20 cellular contexts compared by ENCODE assay signal in genomic region chr17:80294210-80294609, GRCh38. TPM values are rescaled to one million over a fixed set of nuclear protein-coding genes. Genes with fewer than 3 reads are reported as not detected.
DNase-seq lines count a peak whose midpoint lies in the region.
"Had no signal": no experiment of that assay in that cellular context is flagged by ENCODE, and none has a peak within 500 bp of the region (broad histone marks: within the 10 kb centered on the region; RNA-seq: fewer than 3 reads in every experiment).

No MANE protein-coding gene starts in this region.

- H3K23ac ChIP-seq in neuronal stem cell (ENCODE audit: low read depth, low read length, poor library complexity), result peak overlapping the region; percentile 34

- H3K36me3 Mint-ChIP-seq in T-helper 1 cell treated with Interleukin-12 subunit alpha and Interleukin-12 subunit beta and Interleukin-4 antibody, amounts not matched to agents 30 μg/mL and 1 μg/mL, for 36 hours (ENCODE audit: low read depth), result peaks cover 66% of the 10 kb centered on the region
- H3K36me3 Mint-ChIP-seq in dendritic cell treated with granulocyte-macrophage colony-stimulating factor and Interleukin-4, amounts not matched to agents 40 ng/mL and 50 ng/mL, for 4 days (ENCODE audit: low read depth), result peaks cover 100% of the 10 kb centered on the region

- no peak overlapping the region for H2BK12ac ChIP-seq in neuronal stem cell (ENCODE audit: low read length)

- no peak overlapping the region for H3K4me3 ChIP-seq in neuronal stem cell (ENCODE audit: low read length in 2 of 2)
- H3K4me3 ChIP-seq: esophagus muscularis mucosa, psoas muscle, smooth muscle cell had no signal

- no peaks in the 10 kb centered on the region for H3K27me3 Mint-ChIP-seq in T-helper 1 cell treated with Interleukin-12 subunit alpha and Interleukin-12 subunit beta and Interleukin-4 antibody, amounts not matched to agents 30 μg/mL and 1 μg/mL, for 36 hours (ENCODE audit: low read depth)
- no peaks in the 10 kb centered on the region for H3K27me3 Mint-ChIP-seq in dendritic cell treated with granulocyte-macrophage colony-stimulating factor and Interleukin-4, amounts not matched to agents 40 ng/mL and 50 ng/mL, for 4 days
- H3K27me3 Mint-ChIP-seq: naive thymus-derived CD8-positive, alpha-beta T cell had no signal

- peaks cover 3% of the 10 kb centered on the region for H3K79me1 ChIP-seq in neuronal stem cell (ENCODE audit: low read depth, low read length)

- H2AFZ ChIP-seq in neuronal stem cell (ENCODE audit: low read length), result no peak overlapping the region

- no peak overlapping the region for H3K4ac ChIP-seq in neuronal stem cell (ENCODE audit: low read length)

- no peak overlapping the region for H2BK5ac ChIP-seq in neuronal stem cell (ENCODE audit: low read length)

- peaks cover 35 to 73% of the 10 kb centered on the region in 2 donors for H3K36me3 ChIP-seq in neuronal stem cell (replicated peaks in 1 of 2; ENCODE audit: control insufficient read depth in 2 of 2, insufficient read depth in 2 of 2, low read length in 2 of 2)

- H3K18ac ChIP-seq in neuronal stem cell (ENCODE audit: low read length), result no peak overlapping the region

- H3K4me1 ChIP-seq in neuronal stem cell (ENCODE audit: control insufficient read depth in 2 of 2, insufficient read depth in 1 of 2, low read depth in 1 of 2, low read length in 2 of 2), result peaks cover 0 to 12% of the 10 kb centered on the region in 2 donors
- H3K4me1 ChIP-seq: esophagus muscularis mucosa, psoas muscle had no signal

- no peak for DNase-seq in T-helper 1 cell
- peak; percentile 80 for DNase-seq in MV-4-11 (lab: John Stamatoyannopoulos, UW)
- no peak for DNase-seq in neuronal stem cell (ENCODE audit: low spot score)
- DNase-seq in 8988T, result no peak
- DNase-seq in NCI-H2171 treated with DMSO at 0.1 percent for 48 hours (lab: John Stamatoyannopoulos, UW), result no peak
- DNase-seq in D341Med (ENCODE audit: low spot score), result no peak
- DNase-seq: activated CD4-positive, alpha-beta T cell treated with anti-CD3 and anti-CD28 coated beads, Interleukin-2, amount 50 U/mL, for 1 hour; HCEC 1CT; mammary epithelial cell; naive thymus-derived CD8-positive, alpha-beta T cell; NCI-H1417; NCI-H2171; NCI-H748 treated with DMSO at 0.1 percent for 48 hours had no signal

- no CpG with 5 or more reads among the region's 7 CpGs for WGBS in neuronal stem cell (ENCODE audit: extremely low coverage in 2 of 2, insufficient read length in 2 of 2, insufficient replicate concordance in 1 of 2), 2 donors

- no peak overlapping the region for H3K4me3 Mint-ChIP-seq in T-helper 1 cell treated with Interleukin-12 subunit alpha and Interleukin-12 subunit beta and Interleukin-4 antibody, amounts not matched to agents 30 μg/mL and 1 μg/mL, for 36 hours
- no peak overlapping the region for H3K4me3 Mint-ChIP-seq in dendritic cell treated with granulocyte-macrophage colony-stimulating factor and Interleukin-4, amounts not matched to agents 40 ng/mL and 50 ng/mL, for 4 days
- H3K4me3 Mint-ChIP-seq: naive thymus-derived CD8-positive, alpha-beta T cell had no signal

- H3K4me1 Mint-ChIP-seq in T-helper 1 cell treated with Interleukin-12 subunit alpha and Interleukin-12 subunit beta and Interleukin-4 antibody, amounts not matched to agents 30 μg/mL and 1 μg/mL, for 36 hours (ENCODE audit: low read depth), result peaks cover 32% of the 10 kb centered on the region
- H3K4me1 Mint-ChIP-seq in dendritic cell treated with granulocyte-macrophage colony-stimulating factor and Interleukin-4, amounts not matched to agents 40 ng/mL and 50 ng/mL, for 4 days (ENCODE audit: low read depth), result peaks cover 32% of the 10 kb centered on the region

- no peaks in the 10 kb centered on the region for H3K9me3 Mint-ChIP-seq in T-helper 1 cell treated with Interleukin-12 subunit alpha and Interleukin-12 subunit beta and Interleukin-4 antibody, amounts not matched to agents 30 μg/mL and 1 μg/mL, for 36 hours
- no peaks in the 10 kb centered on the region for H3K9me3 Mint-ChIP-seq in dendritic cell treated with granulocyte-macrophage colony-stimulating factor and Interleukin-4, amounts not matched to agents 40 ng/mL and 50 ng/mL, for 4 days
- H3K9me3 Mint-ChIP-seq: naive thymus-derived CD8-positive, alpha-beta T cell had no signal

- H3K9me3 ChIP-seq in neuronal stem cell (replicated peaks in 1 of 2; ENCODE audit: control insufficient read depth in 2 of 2, insufficient read depth in 1 of 2, low read depth in 1 of 2, low read length in 2 of 2), result peaks cover 0 to 2% of the 10 kb centered on the region in 2 donors
- H3K9me3 ChIP-seq: esophagus muscularis mucosa, psoas muscle had no signal

- intact Hi-C loops in dendritic cell treated with granulocyte-macrophage colony-stimulating factor and Interleukin-4, amounts not matched to agents 40 ng/mL and 50 ng/mL, for 4 days (cut with micrococcal nuclease), result no loop called here

- no peak overlapping the region for H3K14ac ChIP-seq in neuronal stem cell (ENCODE audit: low read length)

- H3K27me3 ChIP-seq in neuronal stem cell (ENCODE audit: control insufficient read depth in 3 of 3, insufficient read depth in 3 of 3, low read depth in 1 of 3, low read length in 3 of 3), result no peaks in the 10 kb centered on the region
- H3K27me3 ChIP-seq: esophagus muscularis mucosa had no signal

- H3K27ac Mint-ChIP-seq in T-helper 1 cell treated with Interleukin-12 subunit alpha and Interleukin-12 subunit beta and Interleukin-4 antibody, amounts not matched to agents 30 μg/mL and 1 μg/mL, for 36 hours, result peak overlapping the region; percentile 26
- H3K27ac Mint-ChIP-seq in dendritic cell treated with granulocyte-macrophage colony-stimulating factor and Interleukin-4, amounts not matched to agents 40 ng/mL and 50 ng/mL, for 4 days, result peak overlapping the region; percentile 78

- no peak overlapping the region for H3K27ac ChIP-seq in neuronal stem cell (replicated peaks; ENCODE audit: low read length)
- H3K27ac ChIP-seq: 22Rv1, esophagus muscularis mucosa, KMS-11, psoas muscle had no signal

- H2BK120ac ChIP-seq in neuronal stem cell (ENCODE audit: low read depth, low read length), result no peak overlapping the region

- no peak overlapping the region for H3K4me2 ChIP-seq in neuronal stem cell (ENCODE audit: insufficient read depth, low read length, poor library complexity, severe bottlenecking)
- H3K4me2 ChIP-seq: KMS-11, smooth muscle cell had no signal

- no peak overlapping the region for H2AK5ac ChIP-seq in neuronal stem cell (ENCODE audit: low read depth, low read length)

- peak overlapping the region; percentile 30 for H3K9ac ChIP-seq in neuronal stem cell (ENCODE audit: low read depth, low read length, poor library complexity)
- H3K9ac ChIP-seq: KMS-11 had no signal

- H4K91ac ChIP-seq in neuronal stem cell (ENCODE audit: low read depth, low read length, poor library complexity), result no peak overlapping the region

- no peak overlapping the region for H4K8ac ChIP-seq in neuronal stem cell (ENCODE audit: low read depth, low read length)

- H2BK15ac ChIP-seq in neuronal stem cell (ENCODE audit: low read length), result no peak overlapping the region

RNA-seq across cellular contexts. Expression of gene RNF213, which starts 33.6 kb away (rescaled TPM):
- polyA plus RNA-seq in neuronal stem cell (2013, experiment 1 of 2), result 17.4 TPM
- polyA plus RNA-seq in neuronal stem cell (2013, experiment 2 of 2), result 18.4 TPM
